ENCODE assay signal across 1 cellular context in the genomic region with DNA sequence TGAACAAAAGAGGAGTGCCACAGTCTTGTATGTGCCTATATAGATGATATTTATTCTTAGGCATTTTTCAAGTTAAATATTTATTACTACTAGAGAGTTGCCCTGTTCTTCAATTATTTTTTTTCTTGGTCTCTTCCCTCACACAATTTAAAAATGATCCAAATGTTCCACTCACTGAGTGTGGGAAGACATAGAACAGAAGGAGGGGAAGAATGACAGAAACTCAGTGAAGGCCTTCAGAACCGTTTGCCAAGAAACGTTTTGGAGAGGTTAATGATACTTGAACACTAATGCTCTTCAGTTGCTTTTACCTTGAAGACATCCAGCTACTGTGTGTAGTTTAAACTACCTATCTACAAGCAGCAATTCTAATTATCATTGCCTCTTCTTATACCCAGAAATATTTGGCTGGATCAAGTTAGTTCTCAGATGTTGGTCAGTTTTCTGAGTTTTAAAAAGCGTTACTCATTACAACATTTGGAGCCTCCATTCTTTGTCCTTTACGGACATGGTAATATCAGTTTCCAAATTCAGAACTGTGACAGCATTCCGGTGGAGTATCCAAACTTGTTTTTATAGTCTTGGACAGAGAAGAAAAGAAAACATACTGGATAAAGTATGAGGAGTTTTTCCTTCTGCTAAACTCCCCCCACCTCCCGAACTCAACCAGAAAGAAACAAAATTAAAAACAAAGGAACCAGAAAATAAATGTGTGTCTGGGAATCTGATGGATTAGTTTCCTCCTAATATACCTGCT.
TF ChIP-seq lines count a peak whose summit lies in the region.

No MANE protein-coding gene starts in this region.

TF ChIP-seq in SK-N-SH treated with all-trans-retinoic acid at 6 μM for 48 hours, 23 proteins besides CTCF, POLR2A, EP300 and RAD21 (continued from another document):
- TF ChIP-seq, protein P1, sequence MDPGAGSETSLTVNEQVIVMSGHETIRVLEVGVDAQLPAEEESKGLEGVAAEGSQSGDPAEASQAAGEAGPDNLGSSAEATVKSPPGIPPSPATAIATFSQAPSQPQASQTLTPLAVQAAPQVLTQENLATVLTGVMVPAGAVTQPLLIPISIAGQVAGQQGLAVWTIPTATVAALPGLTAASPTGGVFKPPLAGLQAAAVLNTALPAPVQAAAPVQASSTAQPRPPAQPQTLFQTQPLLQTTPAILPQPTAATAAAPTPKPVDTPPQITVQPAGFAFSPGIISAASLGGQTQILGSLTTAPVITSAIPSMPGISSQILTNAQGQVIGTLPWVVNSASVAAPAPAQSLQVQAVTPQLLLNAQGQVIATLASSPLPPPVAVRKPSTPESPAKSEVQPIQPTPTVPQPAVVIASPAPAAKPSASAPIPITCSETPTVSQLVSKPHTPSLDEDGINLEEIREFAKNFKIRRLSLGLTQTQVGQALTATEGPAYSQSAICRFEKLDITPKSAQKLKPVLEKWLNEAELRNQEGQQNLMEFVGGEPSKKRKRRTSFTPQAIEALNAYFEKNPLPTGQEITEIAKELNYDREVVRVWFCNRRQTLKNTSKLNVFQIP (CRISPR knock-in tag; IDR thresholded peaks at IDR 0.05; ENCODE audit: borderline replicate concordance, low read depth): no peak
TF ChIP-seq in SK-N-SH treated with all-trans-retinoic acid at 6 μM for 48 hours: peak in this region for 0.
